9 cellular contexts compared by ENCODE assay signal in genomic region chr1:35269989-35270289, GRCh38. TPM values are rescaled to one million over a fixed set of nuclear protein-coding genes. Genes with fewer than 3 reads are reported as not detected.
DNase-seq lines count a peak whose midpoint lies in the region; ATAC-seq and TF ChIP-seq lines count a peak whose summit lies in the region.
"Had no signal": no experiment of that assay in that cellular context is flagged by ENCODE, and none has a peak within 500 bp of the region (broad histone marks: within the 10 kb centered on the region; RNA-seq: fewer than 3 reads in every experiment).

No MANE protein-coding gene starts in this region.

- H3K27me3 Mint-ChIP-seq in central memory CD8-positive, alpha-beta T cell, result peaks cover 10% of the 10 kb centered on the region
- peaks cover 0 to 5% (median 1%) of the 10 kb centered on the region in 5 donors for H3K27me3 Mint-ChIP-seq in naive thymus-derived CD8-positive, alpha-beta T cell

- DNase-seq in AG10803 (ENCODE audit: low read depth) (no peak), NCI-H128 (lab: John Stamatoyannopoulos, UW; ENCODE audit: unreplicated experiment) (no peak), cerebellar nuclear complex (lab: John Stamatoyannopoulos, UW) (no peak), ureter (ENCODE audit: low spot score) (no peak)
- DNase-seq in central memory CD8-positive, alpha-beta T cell (ENCODE audit: low spot score in 2 of 2), result no peak
- no peak for DNase-seq in naive thymus-derived CD8-positive, alpha-beta T cell
- DNase-seq: activated CD4-positive, CD25-positive, alpha-beta regulatory T cell had no signal

- peak overlapping the region; percentile 84 for H3K4me3 Mint-ChIP-seq in central memory CD8-positive, alpha-beta T cell
- peak overlapping the region; percentile 78 to 94 (median 86) for H3K4me3 Mint-ChIP-seq in naive thymus-derived CD8-positive, alpha-beta T cell

- ATAC-seq in central memory CD8-positive, alpha-beta T cell (replicated peaks; ENCODE audit: extremely low read depth, poor library complexity, severe bottlenecking), result no peak
- no peak for ATAC-seq in naive thymus-derived CD8-positive, alpha-beta T cell
- no peak for ATAC-seq in HG03565 (IDR thresholded peaks at IDR 0.05; ENCODE audit: unreplicated experiment)

- H3K9me3 ChIP-seq in HUES64 (ENCODE audit: insufficient read depth, low read depth, low read length), result no peaks in the 10 kb centered on the region

- H3K36me3 ChIP-seq in HUES64 (ENCODE audit: insufficient read depth, low read length), result peaks cover 13% of the 10 kb centered on the region; the same call in 1 of the 2 replicates

- no peak for TF ChIP-seq CTCF in AG10803 (conservative IDR thresholded peaks at IDR 0.05; ENCODE audit: low read length)

- H3K9me3 Mint-ChIP-seq in central memory CD8-positive, alpha-beta T cell, result no peaks in the 10 kb centered on the region
- peaks cover 0 to 5% (median 0%) of the 10 kb centered on the region in 9 donors for H3K9me3 Mint-ChIP-seq in naive thymus-derived CD8-positive, alpha-beta T cell

- peak overlapping the region; percentile 86 for H3K9ac ChIP-seq in HUES64 (ENCODE audit: low read depth, low read length)

- H3K4me3 ChIP-seq in AG10803 (ENCODE audit: low read length) (peak overlapping the region; percentile 89), HUES64 (ENCODE audit: low read length) (peak overlapping the region; percentile 95)

- H3K27ac ChIP-seq in HUES64 (ENCODE audit: low read depth, low read length), result no peak overlapping the region

- H3K27me3 ChIP-seq in HUES64 (ENCODE audit: insufficient read depth, low read length), result no peaks in the 10 kb centered on the region

- 98% methylated on average over 2 of the region's 2 CpGs for WGBS in HUES64

- H3K27ac Mint-ChIP-seq in central memory CD8-positive, alpha-beta T cell (ENCODE audit: low read depth), result peak overlapping the region; percentile 83
- peak overlapping the region in 7 of 10 donors; percentile 43 to 95 (median 85) for H3K27ac Mint-ChIP-seq in naive thymus-derived CD8-positive, alpha-beta T cell

- H3K4me1 Mint-ChIP-seq in central memory CD8-positive, alpha-beta T cell, result peaks cover 29% of the 10 kb centered on the region
- H3K4me1 Mint-ChIP-seq in naive thymus-derived CD8-positive, alpha-beta T cell, result peaks cover 19 to 41% (median 39%) of the 10 kb centered on the region in 4 donors

- POLR2A ChIA-PET in naive thymus-derived CD8-positive, alpha-beta T cell (lab: Charles Lee), result interaction anchor here (0.9 to 1.0 kb wide), 2 partner anchors 17 to 77 kb away, joined by 3 read pairs; partner anchors contain the start of gene SFPQ

- peaks cover 11% of the 10 kb centered on the region for H3K36me3 Mint-ChIP-seq in central memory CD8-positive, alpha-beta T cell (ENCODE audit: insufficient read depth)
- H3K36me3 Mint-ChIP-seq in naive thymus-derived CD8-positive, alpha-beta T cell, result peaks cover 0 to 12% (median 0%) of the 10 kb centered on the region in 3 donors

- H3K4me1 ChIP-seq in HUES64 (ENCODE audit: insufficient read depth, low read length), result peaks cover 16% of the 10 kb centered on the region; the same call in 1 of the 2 replicates

RNA-seq across cellular contexts. Expression of gene ZMYM4, which starts 1.4 kb away (rescaled TPM):
- polyA plus RNA-seq in HUES64 (2013, experiment 1 of 2), result 41.4 TPM
- 42.4 TPM for polyA plus RNA-seq in HUES64 (2013, experiment 2 of 2)
- 10 to 100 TPM; 44.6 to 45.1 TPM for total RNA-seq in naive thymus-derived CD8-positive, alpha-beta T cell
- 10 to 100 TPM; 25.1 to 31.7 (median 28.4) TPM for polyA plus RNA-seq in naive thymus-derived CD8-positive, alpha-beta T cell
- 68.4 TPM for total RNA-seq in ureter
